Comparison of ENCODE assay signal across 8 cellular contexts in the genomic region with DNA sequence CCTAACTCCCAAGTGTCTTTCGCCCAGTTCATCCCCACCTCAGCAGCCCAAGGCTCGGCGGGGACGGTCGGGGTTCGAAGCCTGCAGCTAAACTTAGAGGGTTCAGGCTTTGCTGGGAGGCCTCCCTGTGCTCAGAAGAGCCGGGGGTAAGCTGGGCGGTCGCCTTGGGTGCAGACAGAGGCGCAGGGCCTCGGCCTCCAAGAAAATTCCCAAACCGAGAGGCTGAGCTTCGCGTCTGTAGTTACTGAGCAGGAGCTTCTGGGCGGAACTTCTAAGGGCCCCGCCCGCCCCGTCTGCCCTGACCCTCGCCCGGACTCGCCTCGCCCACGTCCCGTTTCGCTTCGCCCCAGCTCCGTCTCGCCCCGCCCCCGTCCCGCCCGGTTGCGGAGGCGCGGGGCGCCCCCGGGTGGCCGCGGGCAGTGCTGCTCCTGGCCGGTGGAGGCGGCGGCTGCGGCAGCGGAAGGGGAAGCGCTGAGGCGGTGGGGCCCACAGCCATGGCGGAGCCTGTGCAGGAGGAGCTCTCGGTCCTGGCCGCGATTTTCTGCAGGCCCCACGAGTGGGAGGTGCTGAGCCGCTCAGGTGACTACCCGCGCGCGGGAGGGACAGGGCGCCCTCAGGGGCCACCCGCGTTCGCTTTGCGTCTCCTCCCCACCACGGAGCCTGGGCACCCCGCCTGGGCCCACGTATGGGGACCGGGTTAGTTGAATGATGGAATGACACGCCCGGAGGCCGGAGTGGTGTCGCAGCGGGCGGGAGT. TPM values are rescaled to one million over a fixed set of nuclear protein-coding genes. Genes with fewer than 3 reads are reported as not detected.
DNase-seq lines count a peak whose midpoint lies in the region; ATAC-seq and TF ChIP-seq lines count a peak whose summit lies in the region.

A gene with protein sequence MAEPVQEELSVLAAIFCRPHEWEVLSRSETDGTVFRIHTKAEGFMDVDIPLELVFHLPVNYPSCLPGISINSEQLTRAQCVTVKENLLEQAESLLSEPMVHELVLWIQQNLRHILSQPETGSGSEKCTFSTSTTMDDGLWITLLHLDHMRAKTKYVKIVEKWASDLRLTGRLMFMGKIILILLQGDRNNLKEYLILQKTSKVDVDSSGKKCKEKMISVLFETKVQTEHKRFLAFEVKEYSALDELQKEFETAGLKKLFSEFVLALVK (plus strand): TSS at position 474 of the 757 bp plus-strand sequence. CDS start 21 bp downstream, at position 495.

- H3K27me3 ChIP-seq in HUES64 (ENCODE audit: insufficient read depth, low read length) (peaks cover 7% of the 10 kb centered on the region), mucosa of rectum (ENCODE audit: control insufficient read depth in 2 of 2, insufficient read depth in 2 of 2, low read length in 2 of 2) (no peaks in the 10 kb centered on the region)

- no TSS peak for BruUV-seq in OCI-LY7 (replicated peaks; lab: Mats Ljungman, UMichigan)

- peaks cover 6% of the 10 kb centered on the region; the same call in 1 of the 2 replicates for H3K79me2 ChIP-seq in OCI-LY7 (ENCODE audit: insufficient read depth, low read depth, low read length)

- H4K20me1 ChIP-seq in OCI-LY7 (ENCODE audit: insufficient read depth, low read length), result no peaks in the 10 kb centered on the region

- H3K4me3 ChIP-seq in HUES64 (ENCODE audit: low read length) (peak within 1 kb of the TSS; percentile 94), OCI-LY7 (ENCODE audit: low read depth, low read length, poor library complexity, severe bottlenecking) (peak within 1 kb of the TSS; percentile 99), mucosa of rectum (ENCODE audit: low read length in 2 of 2) (peak within 1 kb of the TSS; percentile 86 to 97)

- H3K4me1 ChIP-seq in HUES64 (ENCODE audit: insufficient read depth, low read length), result peaks cover 19% of the 10 kb centered on the region; the same call in 1 of the 2 replicates
- peaks cover 6% of the 10 kb centered on the region for H3K4me1 ChIP-seq in OCI-LY7 (ENCODE audit: insufficient read depth, low read length, poor library complexity, severe bottlenecking)
- peaks cover 7 to 8% of the 10 kb centered on the region in 2 donors for H3K4me1 ChIP-seq in mucosa of rectum (ENCODE audit: control insufficient read depth in 2 of 2, insufficient read depth in 2 of 2, low read length in 2 of 2)

- intact Hi-C loops in OCI-LY7 (cut with micrococcal nuclease; ENCODE audit: unreplicated experiment), result loop anchor here (1.0 to 10.0 kb wide), 4 partner anchors 150 to 1491 kb away; partner anchors contain the start of genes ALG14 and PTBP2

- no peaks in the 10 kb centered on the region for H3K9me2 ChIP-seq in OCI-LY7 (ENCODE audit: insufficient read depth, low read length)

- POLR2A ChIA-PET in OCI-LY7 (lab: Charles Lee), result interaction anchor here (0.6 to 1.7 kb wide), 10 partner anchors 8 to 1549 kb away, joined by 3 to 9 read pairs (median 4); partner anchors contain the start of gene ALG14

- peak; percentile 98 for ATAC-seq in GM21515 (IDR thresholded peaks at IDR 0.05; ENCODE audit: unreplicated experiment)

- CTCF ChIA-PET in OCI-LY7 (lab: Charles Lee; ENCODE audit: unreplicated experiment), result interaction anchor here (0.5 to 1.2 kb wide), 9 partner anchors 116 to 380 kb away, joined by 3 to 5 read pairs (median 4); no protein-coding TSS in a partner anchor

- WGBS in HUES64, result under 1% methylated on average over 71 of the region's 71 CpGs

- peak within 1 kb of the TSS; percentile 88 for H3K9ac ChIP-seq in HUES64 (ENCODE audit: low read depth, low read length)
- peak within 1 kb of the TSS; percentile 76 to 96 for H3K9ac ChIP-seq in mucosa of rectum (ENCODE audit: low read depth in 1 of 2, low read length in 2 of 2)

- H3K27ac ChIP-seq in HUES64 (ENCODE audit: low read depth, low read length) (peak within 1 kb of the TSS; percentile 79), OCI-LY7 (ENCODE audit: low read depth, low read length, poor library complexity, severe bottlenecking) (peak within 1 kb of the TSS; percentile 57), epithelial cell of prostate (peak within 1 kb of the TSS; percentile 26), mucosa of rectum (ENCODE audit: low read depth in 2 of 2, low read length in 2 of 2) (peak within 1 kb of the TSS; percentile 86 to 90)

- no peaks in the 10 kb centered on the region for H3K9me3 ChIP-seq in HUES64 (ENCODE audit: insufficient read depth, low read depth, low read length)
- no peaks in the 10 kb centered on the region for H3K9me3 ChIP-seq in OCI-LY7 (ENCODE audit: low read length)
- H3K9me3 ChIP-seq in mucosa of rectum (ENCODE audit: control insufficient read depth in 2 of 2, low read length in 2 of 2), result no peaks in the 10 kb centered on the region

- peak within 1 kb of the TSS; percentile 91 for H3K4me2 ChIP-seq in OCI-LY7 (ENCODE audit: low read length)

- H3K36me3 ChIP-seq in HUES64 (ENCODE audit: insufficient read depth, low read length), result no peaks in the 10 kb centered on the region
- peaks cover 2% of the 10 kb centered on the region; the same call in 1 of the 2 replicates for H3K36me3 ChIP-seq in OCI-LY7 (ENCODE audit: insufficient read depth, low read length)
- no peaks in the 10 kb centered on the region for H3K36me3 ChIP-seq in mucosa of rectum (ENCODE audit: control insufficient read depth in 2 of 2, insufficient read depth in 2 of 2, low read length in 2 of 2)

- H2AFZ ChIP-seq in OCI-LY7 (ENCODE audit: low read length), result peak within 1 kb of the TSS; percentile 99

- TF ChIP-seq CTCF in OCI-LY7 (conservative IDR thresholded peaks at IDR 0.05; ENCODE audit: low read length), result peak; percentile 75

- DNase-seq in DMS153 treated with DMSO at 0.1 percent for 48 hours (lab: John Stamatoyannopoulos, UW; ENCODE audit: unreplicated experiment), result peak; percentile 43
- peak; percentile 89 for DNase-seq in OCI-LY7 (ENCODE audit: low spot score)
- peak; percentile 92 for DNase-seq in activated T-cell treated with anti-CD3 and anti-CD28 coated beads for 4 hours
- DNase-seq in epithelial cell of prostate (ENCODE audit: low read depth, low spot score), result peak; percentile 55
- DNase-seq in stimulated activated CD8-positive, alpha-beta memory T cell treated with anti-CD3 and anti-CD28 coated beads, Interleukin-4, amount 100 ng/mL, for 48 hours, result peak; percentile 94

RNA-seq across cellular contexts. Expression of the gene that starts here (rescaled TPM):
- polyA plus RNA-seq in HUES64 (2013, experiment 1 of 2), result 9.3 TPM
- 13.6 TPM for polyA plus RNA-seq in HUES64 (2013, experiment 2 of 2)
- total RNA-seq in OCI-LY7 (2014; rRNA removed; shearing (Covaris generic)), result 10.9 and 11.7 TPM in 2 replicates
- 20.7 and 20.9 TPM in 2 replicates for total RNA-seq in OCI-LY7 (2022)

Comparison
In these comparisons a context has a peak if more than half of its experiments do, and no peak if none do; other contexts are left out.
1. Peak in every context shown above with its lines: DNase-seq, ATAC-seq, H3K4me3 ChIP-seq and H3K27ac ChIP-seq.
2. DNase-seq: peak in every context shown above with its lines; median percentile 94 in stimulated activated CD8-positive, alpha-beta memory T cell treated with anti-CD3 and anti-CD28 coated beads, Interleukin-4, amount 100 ng/mL, for 48 hours; 92 in activated T-cell treated with anti-CD3 and anti-CD28 coated beads for 4 hours; 89 in OCI-LY7; 55 in epithelial cell of prostate; 43 in DMS153 treated with DMSO at 0.1 percent for 48 hours.
3. H3K27ac ChIP-seq: peak in every context shown above with its lines; median percentile 88 in mucosa of rectum; 79 in HUES64; 57 in OCI-LY7; 26 in epithelial cell of prostate.